In the genomic region with DNA sequence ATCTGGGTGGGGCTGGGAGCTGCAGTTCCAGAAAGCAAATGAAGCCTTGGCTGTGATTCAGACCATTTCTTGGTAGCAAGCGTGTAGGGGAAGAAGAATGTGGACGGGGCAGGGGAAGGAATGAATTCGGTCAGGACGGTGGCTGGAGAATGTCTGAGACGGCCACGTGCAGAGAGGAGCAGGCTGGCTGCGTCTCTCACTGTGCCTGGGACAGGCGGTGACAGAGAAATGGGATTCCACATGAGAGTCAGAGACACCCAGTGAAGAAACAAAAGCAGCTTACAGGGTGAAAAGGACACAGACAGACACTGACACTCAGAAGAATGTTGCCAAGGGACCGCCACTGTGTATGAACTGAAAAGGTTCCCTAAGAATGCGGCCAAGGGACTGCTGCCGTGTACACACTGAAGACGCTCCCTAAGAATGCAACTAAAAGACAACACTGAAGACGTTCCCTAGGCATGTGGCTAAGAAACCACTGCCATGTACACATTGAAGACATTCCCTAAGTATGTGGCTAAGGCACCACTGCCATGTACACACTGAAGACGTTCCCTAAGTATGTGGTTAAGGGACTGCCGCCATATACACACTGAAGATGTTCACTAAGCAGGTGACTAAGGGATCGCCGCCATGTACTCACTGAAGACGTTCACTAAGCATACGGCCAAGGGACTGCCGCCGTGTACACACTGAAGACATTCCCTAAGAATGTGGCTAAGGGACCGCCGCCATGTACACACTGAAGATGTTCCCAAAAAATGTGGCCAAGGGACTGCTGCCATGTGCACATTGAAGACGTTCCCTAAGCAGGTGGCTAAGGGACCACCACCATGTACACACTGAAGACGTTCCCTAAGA, we compare ENCODE assay signal across 16 cellular contexts. TPM values are rescaled to one million over a fixed set of nuclear protein-coding genes. Genes with fewer than 3 reads are reported as not detected.
DNase-seq lines count a peak whose midpoint lies in the region; ATAC-seq and TF ChIP-seq lines count a peak whose summit lies in the region.
"Had no signal": no experiment of that assay in that cellular context is flagged by ENCODE, and none has a peak within 500 bp of the region (broad histone marks: within the 10 kb centered on the region; RNA-seq: fewer than 3 reads in every experiment).

No MANE protein-coding gene starts in this region.

- H3K79me2 ChIP-seq in mesendoderm (ENCODE audit: control insufficient read depth, insufficient read depth, low read length), result peaks cover 5% of the 10 kb centered on the region

- H3K27ac ChIP-seq in mesendoderm (ENCODE audit: low read depth, low read length) (no peak overlapping the region), Peyer's patch (no peak overlapping the region)
- H3K27ac ChIP-seq: KMS-11 had no signal

- no peak for TF ChIP-seq POLR2A in Peyer's patch (IDR thresholded peaks at IDR 0.05)

- peak overlapping the region; percentile 25 for H2BK5ac ChIP-seq in mesendoderm (ENCODE audit: low read length)

- H4K8ac ChIP-seq in mesendoderm (ENCODE audit: low read depth, low read length), result no peak overlapping the region

- H4K5ac ChIP-seq in mesendoderm (ENCODE audit: low read length), result no peak overlapping the region

- TF ChIP-seq CTCF in choroid plexus epithelial cell (conservative IDR thresholded peaks at IDR 0.05; ENCODE audit: low read depth, low read length) (no peak), Peyer's patch (IDR thresholded peaks at IDR 0.05) (no peak)

- no peak overlapping the region for H3K4ac ChIP-seq in mesendoderm (ENCODE audit: low read depth, low read length)

- no peak overlapping the region for H2BK15ac ChIP-seq in mesendoderm (replicated peaks; ENCODE audit: low read depth)

- H3K27me3 ChIP-seq in mesendoderm (ENCODE audit: insufficient read depth, low read length, poor library complexity), result no peaks in the 10 kb centered on the region
- no peaks in the 10 kb centered on the region for H3K27me3 ChIP-seq in Peyer's patch

- no peak overlapping the region for H3K9ac ChIP-seq in mesendoderm (ENCODE audit: low read length)
- H3K9ac ChIP-seq: KMS-11 had no signal

- CTCF ChIA-PET in HEK293T (lab: Yijun Ruan, JAX), result no interaction called here

- no peaks in the 10 kb centered on the region for H3K9me3 ChIP-seq in Peyer's patch

- DNase-seq in A172 (ENCODE audit: low spot score) (peak; percentile 17), HEK293T (ENCODE audit: extremely low spot score) (no peak), choroid plexus epithelial cell (ENCODE audit: low read depth) (peak; percentile 79), mesendoderm (peak; percentile 92), C1 segment of cervical spinal cord (lab: John Stamatoyannopoulos, UW) (no peak), NCI-H1436 treated with DMSO at 0.1 percent for 48 hours (lab: John Stamatoyannopoulos, UW) (no peak), Peyer's patch (no peak)
- DNase-seq: ACHN; EL; kidney glomerular epithelial cell; PC-3; stimulated activated CD4-positive, alpha-beta T cell treated with anti-CD3 and anti-CD28 coated beads, Interleukin-2, amount 100 ng/mL, for 24 hours; stimulated activated naive CD4-positive, alpha-beta T cell treated with Interleukin-2 at 50 U/mL for 16 hours; T-helper 9 cell had no signal

- H3K4me3 ChIP-seq in choroid plexus epithelial cell (ENCODE audit: low read depth, low read length) (no peak overlapping the region), mesendoderm (ENCODE audit: low read length) (no peak overlapping the region), Peyer's patch (no peak overlapping the region)

- no peak overlapping the region for H3K23ac ChIP-seq in mesendoderm (ENCODE audit: low read length)

- H3K36me3 ChIP-seq in mesendoderm (ENCODE audit: control insufficient read depth, insufficient read depth, low read length), result no peaks in the 10 kb centered on the region
- H3K36me3 ChIP-seq in Peyer's patch, result no peaks in the 10 kb centered on the region

- H3K56ac ChIP-seq in mesendoderm (ENCODE audit: low read length), result peak overlapping the region; percentile 70

- POLR2A ChIA-PET in HEK293T (lab: Yijun Ruan, JAX), result no interaction called here

- H3K79me1 ChIP-seq in mesendoderm (ENCODE audit: low read length), result peaks cover 18% of the 10 kb centered on the region

- H2AK5ac ChIP-seq in mesendoderm (ENCODE audit: low read length), result no peak overlapping the region

- H3K18ac ChIP-seq in mesendoderm (ENCODE audit: low read length), result no peak overlapping the region

- no peak overlapping the region for H2BK120ac ChIP-seq in mesendoderm (ENCODE audit: low read depth, low read length)

- no peak for ATAC-seq in HG03439 (IDR thresholded peaks at IDR 0.05; ENCODE audit: unreplicated experiment)
- ATAC-seq: PC-3 had no signal

- H3K4me2 ChIP-seq in mesendoderm (ENCODE audit: low read length), result no peak overlapping the region
- H3K4me2 ChIP-seq: KMS-11 had no signal

- WGBS in mesendoderm (ENCODE audit: extremely low coverage, insufficient coverage, low lambda C conversion rate), result no CpG with 5 or more reads among the region's 25 CpGs

- H3K4me1 ChIP-seq in mesendoderm (ENCODE audit: control insufficient read depth, low read depth, low read length), result no peaks in the 10 kb centered on the region
- H3K4me1 ChIP-seq in Peyer's patch, result no peaks in the 10 kb centered on the region

TF ChIP-seq in HEK293T, 16 proteins besides CTCF, POLR2A, EP300 and RAD21:
- TF ChIP-seq FOXM1 (IDR thresholded peaks at IDR 0.05; ENCODE audit: borderline replicate concordance) (peak; percentile 71), FOXK2 (IDR thresholded peaks at IDR 0.05) (no peak)

RNA-seq across cellular contexts. Expression of a gene that starts 49.1 kb away (rescaled TPM):
- 43.6 and 47.2 TPM in 2 replicates for total RNA-seq in A172 (2014; rRNA removed; shearing (Covaris generic))
- polyA plus RNA-seq in mesendoderm (2013, experiment 1 of 2), result 15.7 TPM
- polyA plus RNA-seq in mesendoderm (2013, experiment 2 of 2), result 15.1 TPM
- total RNA-seq in Peyer's patch, result 10 to 100 TPM; 21.5 to 55.4 (median 40.4) TPM

RNA-seq across cellular contexts. Expression of a gene that starts 49.1 kb away (rescaled TPM):
- 29.3 and 31.6 TPM in 2 replicates for total RNA-seq in A172 (2014; rRNA removed; shearing (Covaris generic))
- 19.3 TPM for polyA plus RNA-seq in mesendoderm (2013, experiment 1 of 2)
- polyA plus RNA-seq in mesendoderm (2013, experiment 2 of 2), result 17.8 TPM
- 10 to 100 TPM; 48.7 to 71.4 (median 59.8) TPM for total RNA-seq in Peyer's patch

Comparison
In these comparisons a context has a peak if more than half of its experiments do, and no peak if none do; other contexts are left out.
1. DNase-seq: peak in A172 (single experiment), choroid plexus epithelial cell (single experiment) and mesendoderm (single experiment); none in HEK293T (single experiment), C1 segment of cervical spinal cord (0 of 14), NCI-H1436 treated with DMSO at 0.1 percent for 48 hours (single experiment) and Peyer's patch (0 of 3).